In genomic region chr10:48944171-48944570, GRCh38 we compare ENCODE assay signal across 1 cellular context.
TF ChIP-seq lines count a peak whose summit lies in the region.

No MANE protein-coding gene starts in this region.

TF ChIP-seq in SK-N-SH treated with all-trans-retinoic acid at 6 μM for 48 hours, 23 proteins besides CTCF, POLR2A, EP300 and RAD21 (continued from another document):
- TF ChIP-seq CSDC2 (CRISPR knock-in tag; IDR thresholded peaks at IDR 0.05) (no peak), CSRNP3 (CRISPR knock-in tag; IDR thresholded peaks at IDR 0.05) (no peak), TOX (CRISPR knock-in tag; IDR thresholded peaks at IDR 0.05; ENCODE audit: borderline replicate concordance) (no peak), ISL1 (CRISPR knock-in tag; IDR thresholded peaks at IDR 0.05) (no peak), ZNF70 (CRISPR knock-in tag; IDR thresholded peaks at IDR 0.05) (no peak)
